In the genomic region with DNA sequence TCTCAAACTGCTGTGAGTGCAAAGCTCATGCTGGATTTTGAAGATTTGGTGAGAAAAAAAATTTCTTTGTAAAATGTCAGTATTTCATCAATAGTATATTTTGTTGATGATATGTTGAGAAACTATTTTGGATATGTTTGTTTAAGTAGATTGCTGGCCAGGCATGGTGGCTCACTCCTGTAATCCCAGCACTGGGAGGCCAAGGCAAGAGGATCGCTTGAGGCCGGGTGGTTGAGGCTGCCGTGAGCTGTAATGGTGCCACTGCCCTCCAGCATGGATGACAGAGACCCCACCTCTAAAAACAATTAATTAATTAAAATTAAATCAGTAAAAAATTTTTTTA, we compare ENCODE assay signal across 9 cellular contexts. TPM values are rescaled to one million over a fixed set of nuclear protein-coding genes. Genes with fewer than 3 reads are reported as not detected.
DNase-seq lines count a peak whose midpoint lies in the region; ATAC-seq, FAIRE-seq and TF ChIP-seq lines count a peak whose summit lies in the region.
"Had no signal": no experiment of that assay in that cellular context is flagged by ENCODE, and none has a peak within 500 bp of the region (broad histone marks: within the 10 kb centered on the region; RNA-seq: fewer than 3 reads in every experiment).

No MANE protein-coding gene starts in this region.

- H3K36me3 Mint-ChIP-seq in neural crest cell (ENCODE audit: low read depth) = no peaks in the 10 kb centered on the region

- H3K4me3 ChIP-seq in A549 (no peak overlapping the region), choroid plexus epithelial cell (ENCODE audit: low read depth, low read length) (peak overlapping the region; percentile 4)

- peaks cover 38% of the 10 kb centered on the region for H3K4me1 Mint-ChIP-seq in neural crest cell

- TF ChIP-seq EP300 in A549 (IDR thresholded peaks at IDR 0.05) = no peak

- peaks cover 9% of the 10 kb centered on the region; the same call in 1 of the 3 replicates for H3K4me1 ChIP-seq in A549

- H3K9me3 Mint-ChIP-seq in neural crest cell = no peaks in the 10 kb centered on the region

- TF ChIP-seq CTCF in A549 (IDR thresholded peaks at IDR 0.05) = no peak
- TF ChIP-seq CTCF in choroid plexus epithelial cell (conservative IDR thresholded peaks at IDR 0.05; ENCODE audit: low read depth, low read length) = no peak
- no peak for TF ChIP-seq CTCF in neural crest cell (conservative IDR thresholded peaks at IDR 0.05)

- H3K27ac Mint-ChIP-seq in neural crest cell (ENCODE audit: unreplicated experiment) = peak overlapping the region; percentile 67

- no peak for ATAC-seq in A549
- no peak for ATAC-seq in HG03135 (IDR thresholded peaks at IDR 0.05; ENCODE audit: unreplicated experiment)
- ATAC-seq in HG03045 (IDR thresholded peaks at IDR 0.05; ENCODE audit: unreplicated experiment) = no peak

- TF ChIP-seq POLR2A in A549 (IDR thresholded peaks at IDR 0.05; ENCODE audit: low read length) = no peak

- in situ Hi-C loops in KBM-7 (cut with MboI; ENCODE audit: low pct_unique_long_range_greater_than_20kb, low sequenced_read_pairs) = no loop called here

- H3K36me3 ChIP-seq in KOPT-K1 (ENCODE audit: insufficient read depth, low read length) = no peaks in the 10 kb centered on the region

- H3K4me3 Mint-ChIP-seq in neural crest cell = no peak overlapping the region

- FAIRE-seq in A549 (lab: Jason Lieb, UNC) = no peak

- DNase-seq in A549 (ENCODE audit: low read depth in 1 of 2, low spot score in 1 of 2) (no peak), choroid plexus epithelial cell (ENCODE audit: low read depth) (no peak), neural crest cell (ENCODE audit: low read depth, low spot score) (no peak), KBM-7 (no peak), amniotic stem cell (lab: John Stamatoyannopoulos, UW) (no peak)
- DNase-seq: NCI-H187 had no signal

- 0 out of 3 replicates have a peak overlapping the region, but pooled peaks have one; percentile 22 for H3K4me2 ChIP-seq in A549

- H3K27ac ChIP-seq in A549 (peak overlapping the region in 1 of 2 experiments; percentile 57; a peak in 1 of 6 replicates), KOPT-K1 (ENCODE audit: low read depth, low read length, poor library complexity, severe bottlenecking) (peak overlapping the region; percentile 96)

- H3K9me3 ChIP-seq in A549 (no peaks in the 10 kb centered on the region), KOPT-K1 (ENCODE audit: insufficient read depth, low read length, poor library complexity, severe bottlenecking) (no peaks in the 10 kb centered on the region)

- WGBS in A549 (ENCODE audit: missing lambda C conversion rate) = 96% methylated on average over 3 of the region's 3 CpGs

- TF ChIP-seq RAD21 in A549 (conservative IDR thresholded peaks at IDR 0.05 in 1 of 2, IDR thresholded peaks at IDR 0.05 in 1 of 2) = no peak

- no peaks in the 10 kb centered on the region for H3K27me3 Mint-ChIP-seq in neural crest cell (ENCODE audit: low read depth)

- POLR2A ChIA-PET in A549 (lab: Yijun Ruan, JAX) = no interaction called here

- CTCF ChIA-PET in A549 (lab: Yijun Ruan, JAX) = interaction anchor here (1.0 to 1.6 kb wide), 3 partner anchors 11 to 22 kb away, joined by 3 to 5 read pairs (median 4); no protein-coding TSS in a partner anchor

TF ChIP-seq in A549, 52 proteins besides CTCF, POLR2A, EP300 and RAD21:
- TF ChIP-seq JUNB (IDR thresholded peaks at IDR 0.05) (no peak), RCOR1 (IDR thresholded peaks at IDR 0.05; ENCODE audit: low read depth, low read length) (no peak), MAFK (IDR thresholded peaks at IDR 0.05; ENCODE audit: partially characterized antibody) (no peak), NFE2L2 (conservative IDR thresholded peaks at IDR 0.05; ENCODE audit: low read length) (no peak), EHF (CRISPR knock-in tag; IDR thresholded peaks at IDR 0.05) (no peak), PHF8 (IDR thresholded peaks at IDR 0.05; ENCODE audit: borderline replicate concordance, low read depth) (no peak), SMC3 (IDR thresholded peaks at IDR 0.05) (no peak), ELK1 (IDR thresholded peaks at IDR 0.05; ENCODE audit: low read depth, low read length) (no peak), JUN (IDR thresholded peaks at IDR 0.05) (no peak), ZNF302 (CRISPR knock-in tag; IDR thresholded peaks at IDR 0.05) (no peak), HMGXB4 (CRISPR knock-in tag; IDR thresholded peaks at IDR 0.05; ENCODE audit: borderline replicate concordance) (no peak)
- TF ChIP-seq, protein P1, sequence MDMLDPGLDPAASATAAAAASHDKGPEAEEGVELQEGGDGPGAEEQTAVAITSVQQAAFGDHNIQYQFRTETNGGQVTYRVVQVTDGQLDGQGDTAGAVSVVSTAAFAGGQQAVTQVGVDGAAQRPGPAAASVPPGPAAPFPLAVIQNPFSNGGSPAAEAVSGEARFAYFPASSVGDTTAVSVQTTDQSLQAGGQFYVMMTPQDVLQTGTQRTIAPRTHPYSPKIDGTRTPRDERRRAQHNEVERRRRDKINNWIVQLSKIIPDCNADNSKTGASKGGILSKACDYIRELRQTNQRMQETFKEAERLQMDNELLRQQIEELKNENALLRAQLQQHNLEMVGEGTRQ (IDR thresholded peaks at IDR 0.05) = no peak

RNA-seq across cellular contexts. Expression of gene IFITM3, which starts 6.9 kb away (rescaled TPM):
- polyA plus RNA-seq in A549 (2011; rRNA removed) (8.6 and 10.8 TPM in 2 replicates), A549 (2017; fragmentation: RNase III; extraction: RNeasy Plus Mini Kit Qiagen cat#74134 plus additional on column Dnase treatment) (8.3 to 13.5 TPM (median 11.3 TPM) in 3 replicates)
- 8.4 and 9.0 TPM in 2 replicates for polyA plus RNA-seq in A549 (2012; cell fraction: cytosol; rRNA removed)
- polyA plus RNA-seq in A549 (2012; cell fraction: nucleus; rRNA removed) = 5.0 and 5.5 TPM in 2 replicates
- polyA minus RNA-seq in A549 (2011; rRNA and poly(A)+ RNA removed) = 15.9 and 20.7 TPM in 2 replicates
- total RNA-seq in neural crest cell = 156 and 165 TPM in 2 replicates

RNA-seq across cellular contexts. Expression of gene IFITM1, which starts 13.7 kb away (rescaled TPM):
- polyA plus RNA-seq in A549 (2011; rRNA removed) (1.7 and 2.4 TPM in 2 replicates), A549 (2017; fragmentation: RNase III; extraction: RNeasy Plus Mini Kit Qiagen cat#74134 plus additional on column Dnase treatment) (0.14 to 0.16 TPM in 2 of 3 replicates, not detected in the other)
- polyA plus RNA-seq in A549 (2012; cell fraction: cytosol; rRNA removed) = 0.41 and 0.44 TPM in 2 replicates
- polyA plus RNA-seq in A549 (2012; cell fraction: nucleus; rRNA removed) = 0.21 and 0.22 TPM in 2 replicates
- polyA minus RNA-seq in A549 (2011; rRNA and poly(A)+ RNA removed) = 1.6 and 2.0 TPM in 2 replicates
- total RNA-seq in neural crest cell = 2.0 and 2.3 TPM in 2 replicates

RNA-seq across cellular contexts. Expression of gene IFITM2, which starts 19.9 kb away (rescaled TPM):
- polyA plus RNA-seq in A549 (2011; rRNA removed) (36.4 and 61.3 TPM in 2 replicates), A549 (2017; fragmentation: RNase III; extraction: RNeasy Plus Mini Kit Qiagen cat#74134 plus additional on column Dnase treatment) (38.8 to 52.7 TPM (median 43.6 TPM) in 3 replicates)
- polyA plus RNA-seq in A549 (2012; cell fraction: cytosol; rRNA removed) = 59.6 and 59.7 TPM in 2 replicates
- polyA plus RNA-seq in A549 (2012; cell fraction: nucleus; rRNA removed) = 36.2 and 38.3 TPM in 2 replicates
- polyA minus RNA-seq in A549 (2011; rRNA and poly(A)+ RNA removed) = 41.3 and 60.9 TPM in 2 replicates
- total RNA-seq in neural crest cell = 55.0 and 67.2 TPM in 2 replicates

RNA-seq across cellular contexts. Expression of gene IFITM5, which starts 28.2 kb away (rescaled TPM):
- polyA plus RNA-seq in A549 (2011; rRNA removed) = not detected in 2 replicates
- not detected in 2 replicates for polyA plus RNA-seq in A549 (2012; cell fraction: cytosol; rRNA removed)
- polyA plus RNA-seq in A549 (2012; cell fraction: nucleus; rRNA removed) = not detected in 2 replicates
- polyA plus RNA-seq in A549 (2017; fragmentation: RNase III; extraction: RNeasy Plus Mini Kit Qiagen cat#74134 plus additional on column Dnase treatment) = not detected in 3 replicates
- polyA minus RNA-seq in A549 (2011; rRNA and poly(A)+ RNA removed) = not detected in 2 replicates
- total RNA-seq in neural crest cell = not detected in 2 replicates

RNA-seq across cellular contexts. Expression of gene PGGHG, which starts 38.6 kb away (rescaled TPM):
- 7.2 and 7.9 TPM in 2 replicates for polyA plus RNA-seq in A549 (2011; rRNA removed)
- 10.1 and 12.9 TPM in 2 replicates for polyA plus RNA-seq in A549 (2012; cell fraction: cytosol; rRNA removed)
- 167 and 194 TPM in 2 replicates for polyA plus RNA-seq in A549 (2012; cell fraction: nucleus; rRNA removed)
- 12.9 to 19.5 TPM (median 18.3 TPM) in 3 replicates for polyA plus RNA-seq in A549 (2017; fragmentation: RNase III; extraction: RNeasy Plus Mini Kit Qiagen cat#74134 plus additional on column Dnase treatment)
- polyA minus RNA-seq in A549 (2011; rRNA and poly(A)+ RNA removed) = 2.4 and 3.8 TPM in 2 replicates
- 23.2 and 25.1 TPM in 2 replicates for total RNA-seq in neural crest cell
